Comparison of ENCODE assay signal across 10 cellular contexts in the genomic region with DNA sequence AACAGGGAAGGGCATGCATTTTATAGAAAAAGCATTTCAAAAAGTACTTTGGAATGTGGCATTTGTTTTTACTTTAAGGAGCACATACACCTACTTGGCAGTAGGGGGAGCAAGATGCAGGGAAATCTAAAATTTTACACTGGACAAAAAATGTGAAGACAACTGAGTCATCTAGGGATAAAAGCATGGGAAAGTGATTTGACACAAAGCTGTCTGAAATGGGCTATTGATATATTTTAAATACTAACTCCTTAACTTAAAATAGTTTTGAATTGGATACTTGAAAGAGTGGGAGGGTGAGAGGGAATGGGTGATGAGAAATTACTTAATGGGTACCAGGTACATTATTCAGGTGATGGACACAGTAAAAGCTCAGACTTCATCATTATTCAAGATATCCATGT. TPM values are rescaled to one million over a fixed set of nuclear protein-coding genes. Genes with fewer than 3 reads are reported as not detected.
A peak's percentile ranks its signal among the peaks of the same experiment; 100 is the strongest.
DNase-seq lines count a peak whose midpoint lies in the region; ATAC-seq and TF ChIP-seq lines count a peak whose summit lies in the region.
"Had no signal": no experiment of that assay in that cellular context is flagged by ENCODE, and none has a peak within 500 bp of the region (broad histone marks: within the 10 kb centered on the region; RNA-seq: fewer than 3 reads in every experiment).

No MANE protein-coding gene starts in this region.

- ATAC-seq in HG03097 (IDR thresholded peaks at IDR 0.05; ENCODE audit: low FRiP score, unreplicated experiment) (no peak), GM21515 (IDR thresholded peaks at IDR 0.05; ENCODE audit: unreplicated experiment) (no peak), GM18502 (IDR thresholded peaks at IDR 0.05; ENCODE audit: poor library complexity, unreplicated experiment) (no peak)

- no peak for TF ChIP-seq POLR2A in adrenal gland (IDR thresholded peaks at IDR 0.05)

- no peak overlapping the region for H3K27ac ChIP-seq in adrenal gland
- H3K27ac ChIP-seq: SJSA1 had no signal

- intact Hi-C loops in adrenal gland (cut with DNase I): loop anchor here (5.0 to 10.0 kb wide), 3 partner anchors 343 to 1005 kb away; no protein-coding TSS in a partner anchor

- TF ChIP-seq CTCF in adrenal gland (IDR thresholded peaks at IDR 0.05): peak; percentile 67 to 88 (median 80)

- H3K4me3 ChIP-seq in adrenal gland: no peak overlapping the region
- H3K4me3 ChIP-seq: SJSA1 had no signal

- no peaks in the 10 kb centered on the region for H3K4me1 ChIP-seq in adrenal gland (replicated peaks in 1 of 2)

- DNase-seq in DMS53 treated with DMSO at 0.1 percent for 48 hours (lab: John Stamatoyannopoulos, UW; ENCODE audit: unreplicated experiment): peak; percentile 74
- peak; percentile 20 for DNase-seq in HT-29 (ENCODE audit: low spot score)
- no peak for DNase-seq in adrenal gland
- peak; percentile 49 for DNase-seq in kidney glomerular epithelial cell (lab: John Stamatoyannopoulos, UW)
- DNase-seq in 8988T: no peak
- DNase-seq: naive B cell had no signal

- H3K27me3 ChIP-seq in adrenal gland: no peaks in the 10 kb centered on the region

- no peaks in the 10 kb centered on the region for H3K9me3 ChIP-seq in adrenal gland (replicated peaks in 1 of 3)
- H3K9me3 ChIP-seq: SJSA1 had no signal

- H3K36me3 ChIP-seq in adrenal gland (replicated peaks in 1 of 2): no peaks in the 10 kb centered on the region
- H3K36me3 ChIP-seq: SJSA1 had no signal

RNA-seq across cellular contexts. Expression of gene TMEM200C, which starts 15.8 kb away (rescaled TPM):
- not detected in 2 replicates for total RNA-seq in HT-29 (2014; rRNA removed; shearing (Covaris generic))
- total RNA-seq in adrenal gland: 10 to 100 TPM in 5 of 8 donors, 1 to 10 TPM in 3; 5.8 to 42.4 (median 15.9) TPM
- 1 to 10 TPM; 1.6 to 3.1 (median 2.7) TPM for polyA plus RNA-seq in adrenal gland

Comparison
In these comparisons a context has a peak if more than half of its experiments do, and no peak if none do; other contexts are left out.
1. DNase-seq: peak in DMS53 treated with DMSO at 0.1 percent for 48 hours (single experiment), HT-29 (single experiment) and kidney glomerular epithelial cell (single experiment); none in adrenal gland (0 of 7) and 8988T (single experiment).